In genomic region chr1:186093437-186093836, GRCh38 we compare ENCODE assay signal across 14 cellular contexts.
DNase-seq lines count a peak whose midpoint lies in the region; ATAC-seq, FAIRE-seq and TF ChIP-seq lines count a peak whose summit lies in the region.
"Had no signal": no experiment of that assay in that cellular context is flagged by ENCODE, and none has a peak within 500 bp of the region (broad histone marks: within the 10 kb centered on the region; RNA-seq: fewer than 3 reads in every experiment).

No MANE protein-coding gene starts in this region.

- no peak for ATAC-seq in HepG2
- peak; percentile 79 for ATAC-seq in left ventricle myocardium superior
- ATAC-seq in GM21737 (IDR thresholded peaks at IDR 0.05; ENCODE audit: unreplicated experiment): no peak
- ATAC-seq in GM19463 (IDR thresholded peaks at IDR 0.05; ENCODE audit: unreplicated experiment): no peak
- ATAC-seq in HG02885 (IDR thresholded peaks at IDR 0.05; ENCODE audit: poor library complexity, unreplicated experiment): no peak
- no peak for ATAC-seq in HG03460 (IDR thresholded peaks at IDR 0.05; ENCODE audit: unreplicated experiment)
- ATAC-seq: stimulated activated effector memory CD8-positive, alpha-beta T cell treated with anti-CD3 and anti-CD28 coated beads, Interleukin-12 subunit alpha, Interleukin-12 subunit beta, amount 100 ng/mL, for 72 hours had no signal

- no peak for FAIRE-seq in HepG2 (lab: Jason Lieb, UNC)
- FAIRE-seq: HTR-8/SVneo had no signal

- POLR2A ChIA-PET in HepG2 (lab: Yijun Ruan, JAX): no interaction called here

- DNase-seq in HepG2 (ENCODE audit: low spot score): no peak
- peak; percentile 29 for DNase-seq in adipocyte (ENCODE audit: low read depth)
- DNase-seq in left ventricle myocardium superior: no peak
- DNase-seq: DMS79; psoas muscle; stimulated activated CD4-positive, alpha-beta T cell treated with anti-CD3 and anti-CD28 coated beads, Interleukin-2, amount 100 ng/mL, for 48 hours had no signal

- TF ChIP-seq POLR2A in HepG2 (IDR thresholded peaks at IDR 0.05; ENCODE audit: insufficient read depth in 1 of 2, low read depth in 2 of 2, low read length in 2 of 2): no peak

- H3K36me3 ChIP-seq in liver (ENCODE audit: control insufficient read depth in 4 of 4, insufficient read depth in 3 of 4, low read depth in 1 of 4, low read length in 3 of 4): peaks cover 0 to 3% (median 0%) of the 10 kb centered on the region in 4 donors
- no peaks in the 10 kb centered on the region for H3K36me3 ChIP-seq in HepG2 (replicated peaks in 1 of 2; ENCODE audit: control insufficient read depth in 1 of 2, insufficient read depth in 2 of 2, low read length in 2 of 2)
- H3K36me3 ChIP-seq in adipocyte (ENCODE audit: control insufficient read depth, insufficient read depth, low read length, severe bottlenecking): no peaks in the 10 kb centered on the region

- H3K9ac ChIP-seq in liver (ENCODE audit: low read depth in 1 of 2, low read length in 2 of 2): no peak overlapping the region
- no peak overlapping the region for H3K9ac ChIP-seq in HepG2 (ENCODE audit: insufficient read depth, low read depth, low read length)
- no peak overlapping the region for H3K9ac ChIP-seq in adipocyte (ENCODE audit: low read length)

- TF ChIP-seq EP300 in HepG2 (IDR thresholded peaks at IDR 0.05; ENCODE audit: low read depth in 2 of 2, low read length in 2 of 2) (no peak), HepG2 (CRISPR knock-in tag; IDR thresholded peaks at IDR 0.05; ENCODE audit: borderline replicate concordance) (no peak)

- no peak overlapping the region for H2AFZ ChIP-seq in HepG2 (ENCODE audit: low read length)

- no peaks in the 10 kb centered on the region for H4K20me1 ChIP-seq in HepG2 (ENCODE audit: insufficient read depth, low read length)

- in situ Hi-C loops in HepG2 (cut with HindIII; ENCODE audit: extremely low pct_ligation_motif_present, low pct_unique_long_range_greater_than_20kb): no loop called here

- 45% methylated on average over 2 of the region's 2 CpGs for WGBS in liver
- 0% methylated on average over 2 of the region's 2 CpGs for WGBS in HepG2 (ENCODE audit: low lambda C conversion rate)

- CTCF ChIA-PET in HepG2 (lab: Yijun Ruan, JAX; ENCODE audit: low intra/inter-chr PET ratio, low total read pairs): no interaction called here

- intact Hi-C loops in HepG2 (cut with micrococcal nuclease; ENCODE audit: unreplicated experiment) (no loop called here), left ventricle myocardium superior (cut with micrococcal nuclease) (no loop called here)

- no peak overlapping the region for H3K27ac ChIP-seq in liver (ENCODE audit: low read depth in 1 of 2, low read length in 2 of 2)
- no peak overlapping the region for H3K27ac ChIP-seq in HepG2 (ENCODE audit: extremely low read length, insufficient read depth, low read length)
- H3K27ac ChIP-seq: psoas muscle, vagina had no signal

- H3K4me1 ChIP-seq in liver (ENCODE audit: control insufficient read depth in 4 of 4, insufficient read depth in 4 of 4, low read length in 3 of 4) (no peaks in the 10 kb centered on the region), HepG2 (ENCODE audit: insufficient read depth, low read length) (no peaks in the 10 kb centered on the region), adipocyte (ENCODE audit: control insufficient read depth, insufficient read depth, low read length) (peaks cover 14% of the 10 kb centered on the region)
- H3K4me1 ChIP-seq: psoas muscle, vagina had no signal

- H3K9me3 ChIP-seq in liver (ENCODE audit: control insufficient read depth in 4 of 4, low read length in 3 of 4): no peaks in the 10 kb centered on the region
- H3K9me3 ChIP-seq in HepG2 (ENCODE audit: low read length): no peaks in the 10 kb centered on the region
- no peaks in the 10 kb centered on the region for H3K9me3 ChIP-seq in adipocyte (ENCODE audit: control insufficient read depth, low read length)
- H3K9me3 ChIP-seq: psoas muscle, vagina had no signal

- no peak overlapping the region for H3K4me2 ChIP-seq in HepG2 (ENCODE audit: low read depth, low read length)

- no TSS peak for BruUV-seq in HepG2 (replicated peaks; lab: Mats Ljungman, UMichigan)

- H3K4me3 ChIP-seq in liver (ENCODE audit: low read depth in 1 of 3, low read length in 3 of 3) (no peak overlapping the region), HepG2 (replicated peaks in 1 of 3; ENCODE audit: insufficient read depth in 1 of 3, low read depth in 2 of 3, low read length in 3 of 3) (no peak overlapping the region), adipocyte (ENCODE audit: low read length) (no peak overlapping the region)
- H3K4me3 ChIP-seq: psoas muscle, vagina had no signal

- no peak for TF ChIP-seq CTCF in liver (IDR thresholded peaks at IDR 0.05; ENCODE audit: low read depth, low read length, missing input control)
- no peak for TF ChIP-seq CTCF in HepG2 (CRISPR knock-in tag; IDR thresholded peaks at IDR 0.05)

- H3K79me2 ChIP-seq in HepG2 (ENCODE audit: insufficient read depth, low read length): no peaks in the 10 kb centered on the region

- TF ChIP-seq RAD21 in liver (IDR thresholded peaks at IDR 0.05) (no peak), HepG2 (CRISPR knock-in tag; IDR thresholded peaks at IDR 0.05) (no peak)

- H3K27me3 ChIP-seq in liver (ENCODE audit: control insufficient read depth in 4 of 4, insufficient read depth in 4 of 4, low read length in 3 of 4) (no peaks in the 10 kb centered on the region), HepG2 (ENCODE audit: control insufficient read depth in 1 of 2, insufficient read depth in 2 of 2, low read length in 2 of 2) (no peaks in the 10 kb centered on the region), adipocyte (replicated peaks; ENCODE audit: control insufficient read depth, insufficient read depth, low read length) (no peaks in the 10 kb centered on the region)
- H3K27me3 ChIP-seq: vagina had no signal

TF ChIP-seq in liver, 16 proteins besides CTCF, POLR2A, EP300 and RAD21:
- TF ChIP-seq TAF1 (conservative IDR thresholded peaks at IDR 0.05) (no peak), MAX (IDR thresholded peaks at IDR 0.05) (no peak), NR2F2 (IDR thresholded peaks at IDR 0.05) (peak; percentile 37)

TF ChIP-seq in HepG2, 621 proteins besides CTCF, POLR2A, EP300 and RAD21 (continues in another document):
- TF ChIP-seq GFI1 (CRISPR knock-in tag; IDR thresholded peaks at IDR 0.05; ENCODE audit: borderline replicate concordance) (no peak), ZFAT (CRISPR knock-in tag; conservative IDR thresholded peaks at IDR 0.05) (no peak), ZNF142 (CRISPR knock-in tag; IDR thresholded peaks at IDR 0.05) (no peak), ZFP90 (CRISPR knock-in tag; IDR thresholded peaks at IDR 0.05; ENCODE audit: borderline replicate concordance) (no peak), ZNF790 (CRISPR knock-in tag; IDR thresholded peaks at IDR 0.05; ENCODE audit: borderline replicate concordance) (no peak), PATZ1 (CRISPR knock-in tag; IDR thresholded peaks at IDR 0.05) (no peak)
